14 cellular contexts compared by ENCODE assay signal in the genomic region with DNA sequence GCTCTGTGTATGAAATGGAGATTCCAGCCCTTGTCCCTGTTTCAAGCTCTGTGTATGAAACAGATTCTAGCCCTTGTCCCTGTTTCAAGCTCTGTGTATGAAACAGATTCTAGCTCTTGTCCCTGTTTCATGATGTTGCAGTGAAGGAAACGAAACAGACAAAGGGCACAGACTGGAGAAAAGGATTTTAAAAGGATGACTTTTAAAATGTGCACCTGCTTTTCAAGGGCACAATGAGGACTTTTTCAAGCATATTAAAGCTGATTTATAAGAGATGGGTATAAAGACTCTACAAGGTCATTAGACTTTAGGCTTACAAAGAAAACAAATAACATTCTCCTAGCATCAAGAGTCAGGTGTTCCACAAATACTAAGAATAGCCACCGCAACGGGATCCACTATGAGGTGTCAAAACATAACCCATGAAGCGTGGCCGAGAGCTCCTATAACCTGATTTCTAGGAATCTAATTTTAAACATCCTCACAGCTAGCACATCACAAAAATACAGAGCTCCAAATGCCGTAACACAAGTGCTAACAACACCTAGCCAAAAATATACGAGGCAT. TPM values are rescaled to one million over a fixed set of nuclear protein-coding genes. Genes with fewer than 3 reads are reported as not detected.
DNase-seq lines count a peak whose midpoint lies in the region; ATAC-seq, FAIRE-seq and TF ChIP-seq lines count a peak whose summit lies in the region.
"Had no signal": no experiment of that assay in that cellular context is flagged by ENCODE, and none has a peak within 500 bp of the region (broad histone marks: within the 10 kb centered on the region; RNA-seq: fewer than 3 reads in every experiment).

No MANE protein-coding gene starts in this region.

- POLR2A ChIA-PET in WTC11 (lab: Charles Lee) = no interaction called here

- DNase-seq in G401 (ENCODE audit: low spot score) (peak; percentile 67), astrocyte (ENCODE audit: low read depth) (no peak), gastrocnemius medialis (peak; percentile 73 to 74), WTC11 (ENCODE audit: low spot score) (no peak)
- DNase-seq in activated T-helper 1 cell treated with anti-CD3 and anti-CD28 coated beads, Interleukin-12 subunit alpha, Interleukin-12 subunit beta, Interleukin-2, Interleukin-4 antibody, amounts not matched to agents 30 ng/mL and 10 ng/mL and 1 ng/mL, durations not matched to agents 14 hours and 24 hours and 36 hours (ENCODE audit: low spot score) = no peak
- no peak for DNase-seq in T-helper 2 cell treated with Interferon-gamma antibody and Interleukin-4, amounts not matched to agents 5 μg/mL and 100 μg/mL, for 36 hours (ENCODE audit: low spot score)
- DNase-seq: activated CD4-positive, CD25-positive, alpha-beta regulatory T cell treated with anti-CD3 and anti-CD28 coated beads, Interleukin-2, amount 50 U/mL, for 72 hours; activated gamma-delta T cell treated with Interleukin-2 at 50 U/mL for 16 hours; mesendoderm; stimulated activated naive CD4-positive, alpha-beta T cell had no signal

- H3K27me3 ChIP-seq in astrocyte (ENCODE audit: insufficient read depth, low read length) (no peaks in the 10 kb centered on the region), gastrocnemius medialis (no peaks in the 10 kb centered on the region)
- H3K27me3 ChIP-seq: SJSA1 had no signal

- CTCF ChIA-PET in WTC11 (lab: Charles Lee) = interaction anchor here (1.5 kb wide), 1 partner anchor 245 kb away, joined by 4 read pairs; no protein-coding TSS in a partner anchor

- H3K4me2 ChIP-seq in astrocyte (ENCODE audit: low read length) = peak overlapping the region; percentile 78

- H3K79me2 ChIP-seq in astrocyte (ENCODE audit: insufficient read depth, low read length) = peaks cover 89% of the 10 kb centered on the region

- no peaks in the 10 kb centered on the region for H3K9me3 ChIP-seq in astrocyte (ENCODE audit: insufficient read depth, low read depth, low read length)
- no peaks in the 10 kb centered on the region for H3K9me3 ChIP-seq in gastrocnemius medialis
- H3K9me3 ChIP-seq: SJSA1 had no signal

- H3K9me3 Mint-ChIP-seq in astrocyte (ENCODE audit: unreplicated experiment) (no peaks in the 10 kb centered on the region), WTC11 (no peaks in the 10 kb centered on the region; the same call in 1 of the 2 replicates)
- H3K9me3 Mint-ChIP-seq in activated T-helper 1 cell treated with anti-CD3 and anti-CD28 coated beads, Interleukin-12 subunit alpha, Interleukin-12 subunit beta, Interleukin-2, Interleukin-4 antibody, amounts not matched to agents 30 ng/mL and 10 ng/mL and 1 ng/mL, durations not matched to agents 14 hours and 24 hours and 36 hours = no peaks in the 10 kb centered on the region
- no peaks in the 10 kb centered on the region for H3K9me3 Mint-ChIP-seq in T-helper 2 cell treated with Interferon-gamma antibody and Interleukin-4, amounts not matched to agents 5 μg/mL and 100 μg/mL, for 36 hours

- ATAC-seq in gastrocnemius medialis = peak; percentile 99
- ATAC-seq in HG03097 (IDR thresholded peaks at IDR 0.05; ENCODE audit: low FRiP score, unreplicated experiment) = no peak
- ATAC-seq in WTC11 = no peak

- no peak overlapping the region for H2AFZ ChIP-seq in astrocyte (ENCODE audit: low read depth, low read length)

- peaks cover 72% of the 10 kb centered on the region for H4K20me1 ChIP-seq in astrocyte (ENCODE audit: insufficient read depth, low read length)

- H3K4me1 Mint-ChIP-seq in astrocyte (ENCODE audit: low read depth, unreplicated experiment) (peaks cover 48% of the 10 kb centered on the region), WTC11 (peaks cover 11% of the 10 kb centered on the region)
- no peaks in the 10 kb centered on the region for H3K4me1 Mint-ChIP-seq in activated T-helper 1 cell treated with anti-CD3 and anti-CD28 coated beads, Interleukin-12 subunit alpha, Interleukin-12 subunit beta, Interleukin-2, Interleukin-4 antibody, amounts not matched to agents 30 ng/mL and 10 ng/mL and 1 ng/mL, durations not matched to agents 14 hours and 24 hours and 36 hours (ENCODE audit: low read depth)
- H3K4me1 Mint-ChIP-seq in T-helper 2 cell treated with Interferon-gamma antibody and Interleukin-4, amounts not matched to agents 5 μg/mL and 100 μg/mL, for 36 hours (ENCODE audit: low read depth) = no peaks in the 10 kb centered on the region

- TF ChIP-seq CTCF in astrocyte (IDR thresholded peaks at IDR 0.05; ENCODE audit: insufficient read depth, low read depth, low read length) (no peak), gastrocnemius medialis (IDR thresholded peaks at IDR 0.05 in 4 of 5, conservative IDR thresholded peaks at IDR 0.05 in 1 of 5) (no peak), WTC11 (IDR thresholded peaks at IDR 0.05) (no peak)

- H3K27ac ChIP-seq in astrocyte (ENCODE audit: low read depth, low read length) (peak overlapping the region; percentile 79), gastrocnemius medialis (peak overlapping the region; percentile 80 to 92 (median 90))

- H3K4me3 ChIP-seq in astrocyte (ENCODE audit: insufficient read depth, low read depth, low read length) (no peak overlapping the region), gastrocnemius medialis (no peak overlapping the region)
- H3K4me3 ChIP-seq: SJSA1 had no signal

- H3K4me1 ChIP-seq in astrocyte (ENCODE audit: insufficient read depth, low read length) (peaks cover 27% of the 10 kb centered on the region), gastrocnemius medialis (peaks cover 52 to 57% of the 10 kb centered on the region in 2 donors)

- H3K9ac ChIP-seq in astrocyte (ENCODE audit: low read length) = peak overlapping the region; percentile 77

- TF ChIP-seq POLR2A in gastrocnemius medialis (IDR thresholded peaks at IDR 0.05) = no peak

- no peak for FAIRE-seq in astrocyte (lab: Jason Lieb, UNC)
- FAIRE-seq in islet of Langerhans (lab: Jason Lieb, UNC) = peak; percentile 79
- FAIRE-seq: H54 had no signal

- H3K27me3 Mint-ChIP-seq in astrocyte (ENCODE audit: low read depth, unreplicated experiment) (no peaks in the 10 kb centered on the region), WTC11 (ENCODE audit: low read depth) (no peaks in the 10 kb centered on the region)
- H3K27me3 Mint-ChIP-seq in activated T-helper 1 cell treated with anti-CD3 and anti-CD28 coated beads, Interleukin-12 subunit alpha, Interleukin-12 subunit beta, Interleukin-2, Interleukin-4 antibody, amounts not matched to agents 30 ng/mL and 10 ng/mL and 1 ng/mL, durations not matched to agents 14 hours and 24 hours and 36 hours (ENCODE audit: insufficient read depth) = peaks cover 2% of the 10 kb centered on the region
- H3K27me3 Mint-ChIP-seq in T-helper 2 cell treated with Interferon-gamma antibody and Interleukin-4, amounts not matched to agents 5 μg/mL and 100 μg/mL, for 36 hours (ENCODE audit: low read depth) = no peaks in the 10 kb centered on the region

- intact Hi-C loops in gastrocnemius medialis (cut with DNase I; ENCODE audit: low total_unique reads) = loop anchor here (2.0 kb wide), 2 partner anchors 20 to 36 kb away; no protein-coding TSS in a partner anchor
- intact Hi-C loops in activated T-helper 1 cell treated with anti-CD3 and anti-CD28 coated beads, Interleukin-12 subunit alpha, Interleukin-12 subunit beta, Interleukin-2, Interleukin-4 antibody, amounts not matched to agents 30 ng/mL and 10 ng/mL and 1 ng/mL, durations not matched to agents 14 hours and 24 hours and 36 hours (cut with micrococcal nuclease) = no loop called here

- H3K27ac Mint-ChIP-seq in astrocyte (ENCODE audit: unreplicated experiment) (peak overlapping the region; percentile 83), WTC11 (no peak overlapping the region)
- H3K27ac Mint-ChIP-seq in activated T-helper 1 cell treated with anti-CD3 and anti-CD28 coated beads, Interleukin-12 subunit alpha, Interleukin-12 subunit beta, Interleukin-2, Interleukin-4 antibody, amounts not matched to agents 30 ng/mL and 10 ng/mL and 1 ng/mL, durations not matched to agents 14 hours and 24 hours and 36 hours = no peak overlapping the region
- no peak overlapping the region for H3K27ac Mint-ChIP-seq in T-helper 2 cell treated with Interferon-gamma antibody and Interleukin-4, amounts not matched to agents 5 μg/mL and 100 μg/mL, for 36 hours

- H3K36me3 ChIP-seq in astrocyte (ENCODE audit: insufficient read depth, low read length) (no peaks in the 10 kb centered on the region), gastrocnemius medialis (no peaks in the 10 kb centered on the region)

- H3K36me3 Mint-ChIP-seq in astrocyte (ENCODE audit: low read depth, unreplicated experiment) = peaks cover 2% of the 10 kb centered on the region
- no peaks in the 10 kb centered on the region for H3K36me3 Mint-ChIP-seq in activated T-helper 1 cell treated with anti-CD3 and anti-CD28 coated beads, Interleukin-12 subunit alpha, Interleukin-12 subunit beta, Interleukin-2, Interleukin-4 antibody, amounts not matched to agents 30 ng/mL and 10 ng/mL and 1 ng/mL, durations not matched to agents 14 hours and 24 hours and 36 hours (ENCODE audit: low read depth)
- no peaks in the 10 kb centered on the region for H3K36me3 Mint-ChIP-seq in T-helper 2 cell treated with Interferon-gamma antibody and Interleukin-4, amounts not matched to agents 5 μg/mL and 100 μg/mL, for 36 hours (ENCODE audit: low read depth)
- H3K36me3 Mint-ChIP-seq in WTC11 = no peaks in the 10 kb centered on the region

- no peak overlapping the region for H3K4me3 Mint-ChIP-seq in astrocyte (ENCODE audit: unreplicated experiment)
- no peak overlapping the region for H3K4me3 Mint-ChIP-seq in activated T-helper 1 cell treated with anti-CD3 and anti-CD28 coated beads, Interleukin-12 subunit alpha, Interleukin-12 subunit beta, Interleukin-2, Interleukin-4 antibody, amounts not matched to agents 30 ng/mL and 10 ng/mL and 1 ng/mL, durations not matched to agents 14 hours and 24 hours and 36 hours
- H3K4me3 Mint-ChIP-seq in T-helper 2 cell treated with Interferon-gamma antibody and Interleukin-4, amounts not matched to agents 5 μg/mL and 100 μg/mL, for 36 hours = no peak overlapping the region
- H3K4me3 Mint-ChIP-seq in WTC11 = no peak overlapping the region

- in situ Hi-C loops in G401 (cut with HindIII; ENCODE audit: low sequenced_read_pairs) (no loop called here), gastrocnemius medialis (cut with MboI; ENCODE audit: low sequenced_read_pairs in 4 of 4) (no loop called here)

TF ChIP-seq in WTC11, 78 proteins besides CTCF, POLR2A, EP300 and RAD21 (continues in another document):
- no peak for TF ChIP-seq IRF1 (CRISPR knock-in tag; IDR thresholded peaks at IDR 0.05)

RNA-seq across cellular contexts. Expression of gene DIP2C, which starts 29.0 kb away (rescaled TPM):
- total RNA-seq in G401 (2014; rRNA removed; shearing (Covaris generic)) = 3.9 and 9.0 TPM in 2 replicates
- total RNA-seq in astrocyte (27.3 and 30.1 TPM in 2 replicates), gastrocnemius medialis (10 to 100 TPM; 19.1 to 60.0 (median 30.2) TPM), WTC11 (2021) (10.9 to 11.0 TPM (median 11.0 TPM) in 3 replicates)
- 1.5 and 1.6 TPM in 2 replicates for total RNA-seq in activated T-helper 1 cell treated with anti-CD3 and anti-CD28 coated beads, Interleukin-12 subunit alpha, Interleukin-12 subunit beta, Interleukin-2, Interleukin-4 antibody, amounts not matched to agents 30 ng/mL and 10 ng/mL and 1 ng/mL, durations not matched to agents 14 hours and 24 hours and 36 hours

Comparison
In these comparisons a context has a peak if more than half of its experiments do, and no peak if none do; other contexts are left out.
1. DNase-seq: peak in G401 (single experiment) and gastrocnemius medialis (2 of 2); none in astrocyte (single experiment), activated T-helper 1 cell treated with anti-CD3 and anti-CD28 coated beads, Interleukin-12 subunit alpha, Interleukin-12 subunit beta, Interleukin-2, Interleukin-4 antibody, amounts not matched to agents 30 ng/mL and 10 ng/mL and 1 ng/mL, durations not matched to agents 14 hours and 24 hours and 36 hours (single experiment), T-helper 2 cell treated with Interferon-gamma antibody and Interleukin-4, amounts not matched to agents 5 μg/mL and 100 μg/mL, for 36 hours (single experiment) and WTC11 (single experiment).
2. ATAC-seq: peak in gastrocnemius medialis (2 of 2); none in HG03097 (single experiment) and WTC11 (single experiment).